ENCODE assay signal across 8 cellular contexts in genomic region chr14:50312734-50313054, GRCh38. TPM values are rescaled to one million over a fixed set of nuclear protein-coding genes. Genes with fewer than 3 reads are reported as not detected.
DNase-seq lines count a peak whose midpoint lies in the region; ATAC-seq and TF ChIP-seq lines count a peak whose summit lies in the region.

No MANE protein-coding gene starts in this region.

- DNase-seq in AG10803 (ENCODE audit: low read depth) (no peak), fibroblast of villous mesenchyme (ENCODE audit: low read depth) (no peak), skeletal muscle cell (ENCODE audit: low read depth) (no peak), LoVo (ENCODE audit: low spot score) (no peak), mucosa of gallbladder (ENCODE audit: low spot score) (no peak)
- no peak for DNase-seq in T-helper 2 cell treated with Interferon-gamma antibody and Interleukin-4, amounts not matched to agents 5 μg/mL and 100 μg/mL, for 36 hours (ENCODE audit: low spot score)

- ATAC-seq in GM18868 (IDR thresholded peaks at IDR 0.05; ENCODE audit: unreplicated experiment) (peak; percentile 28), HG03520 (IDR thresholded peaks at IDR 0.05; ENCODE audit: unreplicated experiment) (peak; percentile 22)

- H3K4me3 Mint-ChIP-seq in T-helper 2 cell treated with Interferon-gamma antibody and Interleukin-4, amounts not matched to agents 5 μg/mL and 100 μg/mL, for 36 hours = peak overlapping the region; percentile 95

- no peaks in the 10 kb centered on the region for H3K27me3 Mint-ChIP-seq in T-helper 2 cell treated with Interferon-gamma antibody and Interleukin-4, amounts not matched to agents 5 μg/mL and 100 μg/mL, for 36 hours (ENCODE audit: low read depth)

- H3K4me3 ChIP-seq in AG10803 (ENCODE audit: low read length) = peak overlapping the region; percentile 85
- peak overlapping the region; percentile 88 for H3K4me3 ChIP-seq in fibroblast of villous mesenchyme (ENCODE audit: low read depth, low read length)
- peak overlapping the region; percentile 77 for H3K4me3 ChIP-seq in skeletal muscle cell (ENCODE audit: low read depth, low read length)

- H3K27ac Mint-ChIP-seq in T-helper 2 cell treated with Interferon-gamma antibody and Interleukin-4, amounts not matched to agents 5 μg/mL and 100 μg/mL, for 36 hours = peak overlapping the region; percentile 98

- H3K4me1 Mint-ChIP-seq in T-helper 2 cell treated with Interferon-gamma antibody and Interleukin-4, amounts not matched to agents 5 μg/mL and 100 μg/mL, for 36 hours (ENCODE audit: low read depth) = peaks cover 38% of the 10 kb centered on the region

- peaks cover 11% of the 10 kb centered on the region for H3K9me3 Mint-ChIP-seq in T-helper 2 cell treated with Interferon-gamma antibody and Interleukin-4, amounts not matched to agents 5 μg/mL and 100 μg/mL, for 36 hours

- no peak for TF ChIP-seq CTCF in AG10803 (conservative IDR thresholded peaks at IDR 0.05; ENCODE audit: low read length)
- no peak for TF ChIP-seq CTCF in fibroblast of villous mesenchyme (IDR thresholded peaks at IDR 0.05; ENCODE audit: insufficient read depth, low read depth, low read length)

- peaks cover 28% of the 10 kb centered on the region for H3K36me3 Mint-ChIP-seq in T-helper 2 cell treated with Interferon-gamma antibody and Interleukin-4, amounts not matched to agents 5 μg/mL and 100 μg/mL, for 36 hours (ENCODE audit: low read depth)

RNA-seq across cellular contexts. Expression of gene DMAC2L, which starts 0.6 kb away (rescaled TPM):
- total RNA-seq in fibroblast of villous mesenchyme (3.5 and 5.2 TPM in 2 replicates), mucosa of gallbladder (15.9 TPM)

RNA-seq across cellular contexts. Expression of gene L2HGDH, which starts 0.7 kb away (rescaled TPM):
- total RNA-seq in fibroblast of villous mesenchyme = 3.5 and 4.3 TPM in 2 replicates
- total RNA-seq in mucosa of gallbladder = 7.7 TPM
